ENCODE assay signal across 8 cellular contexts in genomic region chr6:31620586-31621319, GRCh38. TPM values are rescaled to one million over a fixed set of nuclear protein-coding genes. Genes with fewer than 3 reads are reported as not detected.
A peak's percentile ranks its signal among the peaks of the same experiment; 100 is the strongest.
DNase-seq lines count a peak whose midpoint lies in the region; ATAC-seq, FAIRE-seq and TF ChIP-seq lines count a peak whose summit lies in the region.

Gene PRRC2A (plus strand): TSS chr6:31620715. CDS start chr6:31622790, 2,075 bp downstream.

- H3K4me3 ChIP-seq in heart left ventricle, result peak within 1 kb of the TSS; percentile 52 to 97 (median 87)
- peak within 1 kb of the TSS; percentile 63 to 84 for H3K4me3 ChIP-seq in prostate gland

- ATAC-seq in GM21529 (IDR thresholded peaks at IDR 0.05; ENCODE audit: unreplicated experiment) (peak; percentile 30), heart left ventricle (peak in 3 of 4 donors; percentile 16 to 93 (median 60))
- peak; percentile 34 to 39 for ATAC-seq in activated naive CD4-positive, alpha-beta T cell treated with anti-CD3 and anti-CD28 coated beads, Interleukin-2, amount 50 U/mL, for 72 hours

- H3K9me3 ChIP-seq in heart left ventricle (no peaks in the 10 kb centered on the region), prostate gland (no peaks in the 10 kb centered on the region)

- no peak for FAIRE-seq in RCC 7860 (lab: Jason Lieb, UNC)

- TF ChIP-seq CTCF in heart left ventricle (IDR thresholded peaks at IDR 0.05) (no peak), prostate gland (IDR thresholded peaks at IDR 0.05) (no peak)

- H3K27me3 ChIP-seq in heart left ventricle, result no peaks in the 10 kb centered on the region
- H3K27me3 ChIP-seq in prostate gland (replicated peaks; ENCODE audit: insufficient read depth), result no peaks in the 10 kb centered on the region

- peak; percentile 65 for DNase-seq in DMS79 (lab: John Stamatoyannopoulos, UW)
- peak; percentile 78 for DNase-seq in HuH-7 (ENCODE audit: low spot score)
- peak; percentile 42 for DNase-seq in RCC 7860 (ENCODE audit: low spot score)
- DNase-seq in activated naive CD4-positive, alpha-beta T cell treated with anti-CD3 and anti-CD28 coated beads, Interleukin-2, amount 50 U/mL, for 72 hours (ENCODE audit: low spot score in 2 of 2), result peak in 1 of 2 donors; percentile 94
- DNase-seq in heart left ventricle, result peak in 4 of 5 donors; percentile 81 to 95 (median 82)
- DNase-seq in prostate gland (ENCODE audit: low spot score), result peak; percentile 75
- DNase-seq in germinal center (ENCODE audit: low spot score), result no peak

- H3K27ac ChIP-seq in heart left ventricle (peak within 1 kb of the TSS; percentile 90 to 99 (median 96)), prostate gland (peak within 1 kb of the TSS; percentile 92 to 96)

- intact Hi-C loops in heart left ventricle (cut with DNase I), result loop anchor here in 5 of 10 donors (1.0 to 5.0 kb wide), 3 partner anchors 32 to 45 kb away; partner anchors contain the start of genes BAG6 (in 3 of the 5) and APOM (in 1 of the 5)
- intact Hi-C loops in prostate gland (cut with DNase I), result loop anchor here (5.0 kb wide), 1 partner anchor 1352 kb away; no protein-coding TSS in a partner anchor

- WGBS in heart left ventricle, 4 donors, result 0 to 1% (median 1%) methylated on average over 26 to 67 of the region's 67 CpGs
- under 1% methylated on average over 66 of the region's 67 CpGs for WGBS in prostate gland

- H3K36me3 ChIP-seq in heart left ventricle, result peaks cover 4 to 35% (median 32%) of the 10 kb centered on the region in 9 donors
- H3K36me3 ChIP-seq in prostate gland, result peaks cover 17% of the 10 kb centered on the region in 2 donors

- H3K9me3 Mint-ChIP-seq in activated naive CD4-positive, alpha-beta T cell treated with anti-CD3 and anti-CD28 coated beads, Interleukin-2, amount 50 U/mL, for 72 hours, result no peaks in the 10 kb centered on the region

- H3K4me1 ChIP-seq in heart left ventricle, result peaks cover 0 to 32% (median 21%) of the 10 kb centered on the region in 12 donors
- no peaks in the 10 kb centered on the region for H3K4me1 ChIP-seq in prostate gland (replicated peaks)

- H3K27ac Mint-ChIP-seq in activated naive CD4-positive, alpha-beta T cell treated with anti-CD3 and anti-CD28 coated beads, Interleukin-2, amount 50 U/mL, for 72 hours, result peak within 1 kb of the TSS; percentile 95 to 98

- TF ChIP-seq POLR2A in heart left ventricle (IDR thresholded peaks at IDR 0.05) (peak; percentile 23 to 57), prostate gland (IDR thresholded peaks at IDR 0.05) (peak; percentile 68)

- H3K36me3 Mint-ChIP-seq in activated naive CD4-positive, alpha-beta T cell treated with anti-CD3 and anti-CD28 coated beads, Interleukin-2, amount 50 U/mL, for 72 hours, result peaks cover 39 to 48% of the 10 kb centered on the region in 2 donors

RNA-seq across cellular contexts. Expression of gene PRRC2A, which starts in this region (rescaled TPM):
- 100 to 1,000 TPM; 253 to 336 TPM for total RNA-seq in activated naive CD4-positive, alpha-beta T cell treated with anti-CD3 and anti-CD28 coated beads, Interleukin-2, amount 50 U/mL, for 72 hours
- total RNA-seq in heart left ventricle (100 to 1,000 TPM in 4 of 9 donors, 10 to 100 TPM in 5; 75.1 to 119 (median 97.4) TPM), prostate gland (100 to 1,000 TPM; 129 to 247 TPM)
- polyA plus RNA-seq in heart left ventricle, result 100 to 1,000 TPM in 1 of 2 donors, 10 to 100 TPM in 1; 88.1 to 111 TPM
